In the genomic region with DNA sequence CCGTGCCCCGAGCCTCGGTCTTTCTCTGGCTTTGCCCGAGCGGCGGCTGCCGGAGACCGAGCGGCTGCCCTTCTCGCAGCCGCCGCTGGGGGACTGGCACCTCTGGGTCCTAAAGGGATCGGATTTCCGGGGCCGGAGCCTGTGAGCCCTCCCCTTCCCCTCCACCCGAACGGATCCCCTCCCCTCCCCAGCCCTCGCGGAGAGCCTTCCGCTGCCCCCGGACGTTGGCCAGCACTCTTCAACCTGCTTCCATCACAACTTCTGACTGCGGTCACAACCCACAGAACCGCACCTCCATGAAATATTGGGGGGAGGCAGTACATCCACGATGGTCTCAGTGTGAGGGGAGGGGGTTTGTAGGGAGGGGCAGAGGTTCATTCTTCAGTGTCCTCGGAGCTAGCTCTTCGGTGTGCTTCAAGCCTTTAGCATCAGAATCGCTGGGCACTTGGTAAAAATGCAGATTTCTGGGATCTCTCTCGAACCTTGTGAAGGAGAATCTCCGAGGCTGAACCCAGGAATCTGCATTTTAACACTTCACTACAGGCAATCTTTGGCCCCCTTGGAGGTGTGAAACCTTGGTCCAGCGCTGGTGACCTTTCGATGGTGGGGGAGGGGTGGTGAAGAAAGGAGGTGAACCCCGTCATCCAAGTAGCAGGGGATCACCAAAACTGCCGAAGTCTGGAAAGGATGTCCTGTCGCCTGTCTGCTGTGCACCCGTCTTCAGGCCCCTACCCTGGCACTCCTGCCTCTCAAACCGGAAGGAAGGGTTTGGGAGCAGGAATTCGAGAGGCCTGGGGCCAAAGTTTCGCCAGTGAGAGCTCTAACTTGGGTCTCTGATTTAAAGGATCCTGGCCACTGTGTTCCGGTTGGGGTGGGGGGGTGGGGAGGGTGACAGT, we compare ENCODE assay signal across 8 cellular contexts. TPM values are rescaled to one million over a fixed set of nuclear protein-coding genes. Genes with fewer than 3 reads are reported as not detected.
DNase-seq lines count a peak whose midpoint lies in the region; ATAC-seq, FAIRE-seq and TF ChIP-seq lines count a peak whose summit lies in the region.

No MANE protein-coding gene starts in this region.

- H3K9me3 Mint-ChIP-seq in activated CD4-positive, alpha-beta T cell treated with anti-CD3 and anti-CD28 coated beads, Interleukin-2, amount 10 ng/mL, durations not matched to agents 24 days and 14 days, result no peaks in the 10 kb centered on the region

- intact Hi-C loops in activated CD4-positive, alpha-beta T cell treated with anti-CD3 and anti-CD28 coated beads, Interleukin-2, amount 10 ng/mL, durations not matched to agents 24 days and 14 days (cut with micrococcal nuclease), result loop anchor here (1.0 kb wide), 3 partner anchors 10 to 57 kb away; no protein-coding TSS in a partner anchor
- intact Hi-C loops in colonic mucosa (cut with DNase I), result loop anchor here (5.0 kb wide), 1 partner anchor 54 kb away; a partner anchor contains a TSS

- peak; percentile 85 for DNase-seq in A172 (ENCODE audit: low spot score)
- DNase-seq in GM18507 (ENCODE audit: extremely low spot score, insufficient read length, low read depth), result no peak
- DNase-seq in NCI-H446 treated with DMSO at 0.1 percent for 48 hours (lab: John Stamatoyannopoulos, UW), result peak; percentile 66
- DNase-seq in activated CD4-positive, alpha-beta T cell treated with anti-CD3 and anti-CD28 coated beads, Interleukin-2, amount 10 ng/mL, durations not matched to agents 24 days and 14 days, result peak; percentile 97
- DNase-seq in colonic mucosa, result peak; percentile 94
- peak; percentile 89 for DNase-seq in left lobe of liver (ENCODE audit: low spot score)
- DNase-seq in stimulated activated CD4-positive, alpha-beta T cell treated with anti-CD3 and anti-CD28 coated beads, Interleukin-1b, Interleukin-23, amount 100 ng/mL, for 4 hours (ENCODE audit: low read depth in 2 of 2), result peak; percentile 76 to 83

- ATAC-seq in HG03159 (IDR thresholded peaks at IDR 0.05; ENCODE audit: unreplicated experiment) (peak; percentile 47), left lobe of liver (peak; percentile 61)

- H3K27ac Mint-ChIP-seq in activated CD4-positive, alpha-beta T cell treated with anti-CD3 and anti-CD28 coated beads, Interleukin-2, amount 10 ng/mL, durations not matched to agents 24 days and 14 days, result peak overlapping the region; percentile 96

- H3K9ac ChIP-seq in colonic mucosa (ENCODE audit: low read depth in 2 of 2, low read length in 2 of 2), result peak overlapping the region; percentile 76 to 89

- peak overlapping the region; percentile 87 for H3K4me3 ChIP-seq in colonic mucosa

- no peaks in the 10 kb centered on the region for H3K9me3 ChIP-seq in colonic mucosa

- FAIRE-seq in GM18507 (lab: Jason Lieb, UNC), result peak; percentile 84

- H3K27ac ChIP-seq in colonic mucosa, result peak overlapping the region; percentile 91

- peaks cover 20% of the 10 kb centered on the region for H3K36me3 Mint-ChIP-seq in activated CD4-positive, alpha-beta T cell treated with anti-CD3 and anti-CD28 coated beads, Interleukin-2, amount 10 ng/mL, durations not matched to agents 24 days and 14 days (ENCODE audit: low read depth)

- TF ChIP-seq CTCF in colonic mucosa (IDR thresholded peaks at IDR 0.05), result peak; percentile 37

- no peaks in the 10 kb centered on the region for H3K36me3 ChIP-seq in colonic mucosa

- H3K4me1 ChIP-seq in colonic mucosa, result peaks cover 9% of the 10 kb centered on the region

- no peaks in the 10 kb centered on the region for H3K27me3 ChIP-seq in colonic mucosa

- H3K4me3 Mint-ChIP-seq in activated CD4-positive, alpha-beta T cell treated with anti-CD3 and anti-CD28 coated beads, Interleukin-2, amount 10 ng/mL, durations not matched to agents 24 days and 14 days, result peak overlapping the region; percentile 93

- no peaks in the 10 kb centered on the region for H3K27me3 Mint-ChIP-seq in activated CD4-positive, alpha-beta T cell treated with anti-CD3 and anti-CD28 coated beads, Interleukin-2, amount 10 ng/mL, durations not matched to agents 24 days and 14 days

- peaks cover 44% of the 10 kb centered on the region for H3K4me1 Mint-ChIP-seq in activated CD4-positive, alpha-beta T cell treated with anti-CD3 and anti-CD28 coated beads, Interleukin-2, amount 10 ng/mL, durations not matched to agents 24 days and 14 days

RNA-seq across cellular contexts. Expression of a gene that starts 0.8 kb away (rescaled TPM):
- 19.1 and 35.5 TPM in 2 replicates for total RNA-seq in A172 (2014; rRNA removed; shearing (Covaris generic))
- total RNA-seq in activated CD4-positive, alpha-beta T cell treated with anti-CD3 and anti-CD28 coated beads, Interleukin-2, amount 10 ng/mL, durations not matched to agents 24 days and 14 days, result 90.1 and 91.3 TPM in 2 replicates
- total RNA-seq in colonic mucosa, result 10 to 100 TPM; 36.6 to 43.2 TPM
- total RNA-seq in left lobe of liver, result 18.1 TPM

RNA-seq across cellular contexts. Expression of a gene that starts 14.5 kb away (rescaled TPM):
- total RNA-seq in A172 (2014; rRNA removed; shearing (Covaris generic)), result 0.22 and 9.3 TPM in 2 replicates
- total RNA-seq in activated CD4-positive, alpha-beta T cell treated with anti-CD3 and anti-CD28 coated beads, Interleukin-2, amount 10 ng/mL, durations not matched to agents 24 days and 14 days, result 0.30 TPM in 1 of 2 replicates, not detected in the other
- total RNA-seq in colonic mucosa (1 to 10 TPM in 1 of 2 donors, under 1 TPM in 1; 0.89 to 5.5 TPM), left lobe of liver (1.0 TPM)

RNA-seq across cellular contexts. Expression of a gene that starts 21.3 kb away (rescaled TPM):
- 0.50 and 0.62 TPM in 2 replicates for total RNA-seq in A172 (2014; rRNA removed; shearing (Covaris generic))
- total RNA-seq in activated CD4-positive, alpha-beta T cell treated with anti-CD3 and anti-CD28 coated beads, Interleukin-2, amount 10 ng/mL, durations not matched to agents 24 days and 14 days, result 1.0 and 1.2 TPM in 2 replicates
- total RNA-seq in colonic mucosa (1 to 10 TPM in 1 of 2 donors, under 1 TPM in 1; 0.77 to 2.3 TPM), left lobe of liver (1.9 TPM)

RNA-seq across cellular contexts. Expression of a gene that starts 50.1 kb away (rescaled TPM):
- total RNA-seq in A172 (2014; rRNA removed; shearing (Covaris generic)), result 6.2 and 15.7 TPM in 2 replicates
- total RNA-seq in activated CD4-positive, alpha-beta T cell treated with anti-CD3 and anti-CD28 coated beads, Interleukin-2, amount 10 ng/mL, durations not matched to agents 24 days and 14 days, result 1.6 and 2.0 TPM in 2 replicates
- 100 to 1,000 TPM in 1 of 2 donors, 10 to 100 TPM in 1; 74.7 to 127 TPM for total RNA-seq in colonic mucosa
- 19.3 TPM for total RNA-seq in left lobe of liver

RNA-seq across cellular contexts. Expression of a gene that starts 56.1 kb away (rescaled TPM):
- total RNA-seq in A172 (2014; rRNA removed; shearing (Covaris generic)), result 13.7 and 13.9 TPM in 2 replicates
- total RNA-seq in activated CD4-positive, alpha-beta T cell treated with anti-CD3 and anti-CD28 coated beads, Interleukin-2, amount 10 ng/mL, durations not matched to agents 24 days and 14 days, result 10.9 and 11.8 TPM in 2 replicates
- total RNA-seq in colonic mucosa, result 10 to 100 TPM; 48.8 to 56.4 TPM
- 52.0 TPM for total RNA-seq in left lobe of liver
